ENCODE assay signal across 11 cellular contexts in the genomic region with DNA sequence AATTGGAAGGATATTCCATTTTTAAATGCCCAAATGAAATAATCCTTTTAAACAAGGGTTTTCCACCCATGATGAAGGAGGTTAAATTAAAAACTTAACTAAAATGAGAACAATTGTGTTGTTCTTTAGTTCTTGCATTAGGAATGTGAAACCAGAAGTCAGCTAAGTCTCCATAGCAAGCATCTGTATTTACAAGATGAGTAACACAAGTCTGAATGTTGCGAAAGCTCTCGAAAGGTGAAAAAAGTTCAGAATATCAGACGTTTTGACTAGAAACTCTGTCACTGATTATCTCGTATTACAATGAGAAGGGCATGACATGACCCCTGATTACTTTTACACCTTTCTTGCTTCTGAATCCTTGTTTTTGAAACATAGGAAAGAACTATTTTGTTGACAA.
DNase-seq lines count a peak whose midpoint lies in the region; ATAC-seq and FAIRE-seq lines count a peak whose summit lies in the region.
"Had no signal": no experiment of that assay in that cellular context is flagged by ENCODE, and none has a peak within 500 bp of the region (broad histone marks: within the 10 kb centered on the region; RNA-seq: fewer than 3 reads in every experiment).

No MANE protein-coding gene starts in this region.

- in situ Hi-C loops in Caki2 (cut with HindIII; ENCODE audit: low pct_unique_long_range_greater_than_20kb, low sequenced_read_pairs) = no loop called here

- DNase-seq in Caki2 (ENCODE audit: low read depth) = peak; percentile 48
- DNase-seq in NCI-H226 = peak; percentile 87
- DNase-seq in non-pigmented ciliary epithelial cell (ENCODE audit: low read depth) = peak; percentile 85
- DNase-seq in HT-29 (ENCODE audit: low spot score) = no peak
- no peak for DNase-seq in NCI-H1436 treated with DMSO at 0.1 percent for 48 hours (lab: John Stamatoyannopoulos, UW)
- DNase-seq: central memory CD4-positive, alpha-beta T cell; Karpas-422; natural killer cell had no signal

- FAIRE-seq in endometrium (lab: Jason Lieb, UNC) = peak; percentile 55

- ATAC-seq in GM18519 (IDR thresholded peaks at IDR 0.05; ENCODE audit: low FRiP score, unreplicated experiment) (no peak), GM21737 (IDR thresholded peaks at IDR 0.05; ENCODE audit: unreplicated experiment) (no peak)
- ATAC-seq: natural killer cell had no signal

Comparison
In these comparisons a context has a peak if more than half of its experiments do, and no peak if none do; other contexts are left out.
1. DNase-seq: peak in Caki2 (single experiment), NCI-H226 (single experiment) and non-pigmented ciliary epithelial cell (single experiment); none in HT-29 (single experiment) and NCI-H1436 treated with DMSO at 0.1 percent for 48 hours (single experiment).